In genomic region chr5:139393497-139394122, GRCh38 we compare ENCODE assay signal across 2 cellular contexts.
TF ChIP-seq lines count a peak whose summit lies in the region.

No MANE protein-coding gene starts in this region.

TF ChIP-seq in HCT116, 20 proteins besides CTCF, POLR2A, EP300 and RAD21:
- TF ChIP-seq MAX (IDR thresholded peaks at IDR 0.05) (no peak), POLR2AphosphoS5 (IDR thresholded peaks at IDR 0.05; ENCODE audit: low read depth, low read length) (no peak), ZNF274 (IDR thresholded peaks at IDR 0.05; ENCODE audit: low read depth, low read length) (no peak), JUND (IDR thresholded peaks at IDR 0.05) (no peak), REST (IDR thresholded peaks at IDR 0.05; ENCODE audit: low read depth) (no peak), SP1 (IDR thresholded peaks at IDR 0.05; ENCODE audit: low read depth) (no peak), ELF1 (IDR thresholded peaks at IDR 0.05; ENCODE audit: borderline replicate concordance, low read depth) (no peak), SIN3A (IDR thresholded peaks at IDR 0.05; ENCODE audit: low read depth) (no peak), FOSL1 (IDR thresholded peaks at IDR 0.05; ENCODE audit: low read depth) (no peak), ZFX (IDR thresholded peaks at IDR 0.05) (no peak), EZH2phosphoT487 (IDR thresholded peaks at IDR 0.05; ENCODE audit: borderline replicate concordance) (no peak), EZH2 (IDR thresholded peaks at IDR 0.05) (no peak), ATF3 (IDR thresholded peaks at IDR 0.05) (no peak), SRF (IDR thresholded peaks at IDR 0.05; ENCODE audit: low read depth) (no peak), YY1 (IDR thresholded peaks at IDR 0.05; ENCODE audit: extremely low read depth, insufficient replicate concordance, low read depth, low read length) (no peak), EGR1 (IDR thresholded peaks at IDR 0.05; ENCODE audit: low read depth) (no peak), CBX3 (IDR thresholded peaks at IDR 0.05; ENCODE audit: low read depth) (no peak), TCF7L2 (IDR thresholded peaks at IDR 0.05; ENCODE audit: borderline replicate concordance, extremely low read depth, insufficient read depth, insufficient read length) (no peak)
TF ChIP-seq in HCT116: peak in this region for 0.

TF ChIP-seq in K562, 482 proteins besides CTCF, POLR2A, EP300 and RAD21:
- 0 out of 2 replicates have a peak, but pooled peaks have one; percentile 39 for TF ChIP-seq ZBTB33 (CRISPR knock-in tag; IDR thresholded peaks at IDR 0.05)
- no peak for TF ChIP-seq ZNF785 (CRISPR knock-in tag; IDR thresholded peaks at IDR 0.05)
TF ChIP-seq in K562: peak in this region for 1.
